Comparison of ENCODE assay signal across 8 cellular contexts in the genomic region with DNA sequence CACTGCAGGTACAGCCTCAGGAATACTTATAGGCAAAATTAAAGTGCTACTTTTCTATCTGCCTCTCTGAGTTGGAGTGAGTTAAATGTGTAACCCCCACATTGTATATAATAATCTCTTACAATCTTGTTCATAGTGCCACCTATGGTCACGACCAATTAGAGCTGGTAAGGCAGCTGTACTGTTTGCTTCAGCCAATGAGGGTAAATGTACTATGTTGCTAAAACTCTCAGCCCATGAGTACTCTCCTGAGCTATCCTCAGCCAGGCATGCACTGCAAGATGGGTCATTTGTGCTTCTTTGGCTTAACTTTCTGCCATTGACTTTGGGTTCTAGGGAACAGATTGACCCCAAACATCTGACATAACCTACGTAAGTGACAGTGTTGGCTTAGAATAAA. TPM values are rescaled to one million over a fixed set of nuclear protein-coding genes. Genes with fewer than 3 reads are reported as not detected.
A peak's percentile ranks its signal among the peaks of the same experiment; 100 is the strongest.
DNase-seq lines count a peak whose midpoint lies in the region; ATAC-seq and TF ChIP-seq lines count a peak whose summit lies in the region.

No MANE protein-coding gene starts in this region.

- TF ChIP-seq EP300 in transverse colon (IDR thresholded peaks at IDR 0.05; ENCODE audit: low read depth), result no peak

- intact Hi-C loops in Caco-2 (cut with micrococcal nuclease; ENCODE audit: unreplicated experiment), result no loop called here
- intact Hi-C loops in mammary epithelial cell (cut with micrococcal nuclease), result no loop called here
- intact Hi-C loops in transverse colon (cut with DNase I; ENCODE audit: low total_unique reads), result no loop called here
- intact Hi-C loops in activated T-helper 2 cell treated with anti-CD3 and anti-CD28 coated beads, Interferon-gamma antibody, Interleukin-2, Interleukin-4, amounts not matched to agents 10 μg/mL and 5 μg/mL and 100 μg/mL, durations not matched to agents 14 hours and 24 hours and 36 hours (cut with micrococcal nuclease), result no loop called here

- no peaks in the 10 kb centered on the region for H3K79me2 ChIP-seq in mammary epithelial cell (ENCODE audit: insufficient read depth, low read length)

- no peak overlapping the region for H3K4me3 Mint-ChIP-seq in Caco-2 (ENCODE audit: unreplicated experiment)
- no peak overlapping the region for H3K4me3 Mint-ChIP-seq in activated T-helper 2 cell treated with anti-CD3 and anti-CD28 coated beads, Interferon-gamma antibody, Interleukin-2, Interleukin-4, amounts not matched to agents 10 μg/mL and 5 μg/mL and 100 μg/mL, durations not matched to agents 14 hours and 24 hours and 36 hours (ENCODE audit: low read depth)

- POLR2A ChIA-PET in Caco-2 (lab: Charles Lee), result interaction anchor here (0.7 kb wide), 1 partner anchor 15 kb away, joined by 6 read pairs; a partner anchor contains a TSS

- H3K36me3 ChIP-seq in Caco-2 (ENCODE audit: control insufficient read depth, insufficient read depth, low read length) (no peaks in the 10 kb centered on the region), mammary epithelial cell (ENCODE audit: insufficient read depth, low read length) (no peaks in the 10 kb centered on the region), transverse colon (no peaks in the 10 kb centered on the region)

- H3K4me3 ChIP-seq in Caco-2 (ENCODE audit: low read depth, low read length) (no peak overlapping the region), mammary epithelial cell (replicated peaks in 1 of 3; ENCODE audit: insufficient read depth in 1 of 3, low read depth in 2 of 3, low read length in 3 of 3) (no peak overlapping the region), transverse colon (no peak overlapping the region)

- TF ChIP-seq POLR2A in transverse colon (IDR thresholded peaks at IDR 0.05), result no peak

- peaks cover 22% of the 10 kb centered on the region for H3K4me1 ChIP-seq in Caco-2
- H3K4me1 ChIP-seq in mammary epithelial cell (ENCODE audit: insufficient read depth, low read length), result peaks cover 30% of the 10 kb centered on the region
- no peaks in the 10 kb centered on the region for H3K4me1 ChIP-seq in transverse colon

- 93% methylated on average over 2 of the region's 2 CpGs for WGBS in mammary epithelial cell (ENCODE audit: low coverage, missing lambda C conversion rate)
- WGBS in transverse colon (ENCODE audit: low coverage in 1 of 2), 2 donors, result 66 to 79% methylated on average over 2 of the region's 2 CpGs

- H3K9ac ChIP-seq in mammary epithelial cell (ENCODE audit: insufficient read depth, low read length), result no peak overlapping the region

- TF ChIP-seq CTCF in Caco-2 (IDR thresholded peaks at IDR 0.05; ENCODE audit: insufficient read depth in 1 of 2, low read depth in 1 of 2, low read length in 1 of 2, severe bottlenecking in 1 of 2, unreplicated experiment in 1 of 2) (no peak), mammary epithelial cell (conservative IDR thresholded peaks at IDR 0.05 in 1 of 2, IDR thresholded peaks at IDR 0.05 in 1 of 2; ENCODE audit: extremely low read depth in 1 of 2, insufficient read depth in 1 of 2, low read depth in 1 of 2, low read length in 2 of 2) (no peak), transverse colon (IDR thresholded peaks at IDR 0.05) (no peak)

- no peaks in the 10 kb centered on the region for H3K27me3 Mint-ChIP-seq in Caco-2 (ENCODE audit: insufficient read depth, unreplicated experiment)
- no peaks in the 10 kb centered on the region for H3K27me3 Mint-ChIP-seq in activated T-helper 2 cell treated with anti-CD3 and anti-CD28 coated beads, Interferon-gamma antibody, Interleukin-2, Interleukin-4, amounts not matched to agents 10 μg/mL and 5 μg/mL and 100 μg/mL, durations not matched to agents 14 hours and 24 hours and 36 hours (ENCODE audit: low read depth)

- no peak overlapping the region for H2AFZ ChIP-seq in mammary epithelial cell (ENCODE audit: low read depth, low read length)

- H3K4me1 Mint-ChIP-seq in Caco-2 (ENCODE audit: low read depth, unreplicated experiment), result peaks cover 8% of the 10 kb centered on the region
- H3K4me1 Mint-ChIP-seq in activated T-helper 2 cell treated with anti-CD3 and anti-CD28 coated beads, Interferon-gamma antibody, Interleukin-2, Interleukin-4, amounts not matched to agents 10 μg/mL and 5 μg/mL and 100 μg/mL, durations not matched to agents 14 hours and 24 hours and 36 hours (ENCODE audit: low read depth), result peaks cover 5% of the 10 kb centered on the region

- no peaks in the 10 kb centered on the region for H3K36me3 Mint-ChIP-seq in Caco-2 (ENCODE audit: insufficient read depth, unreplicated experiment)
- H3K36me3 Mint-ChIP-seq in activated T-helper 2 cell treated with anti-CD3 and anti-CD28 coated beads, Interferon-gamma antibody, Interleukin-2, Interleukin-4, amounts not matched to agents 10 μg/mL and 5 μg/mL and 100 μg/mL, durations not matched to agents 14 hours and 24 hours and 36 hours (ENCODE audit: low read depth), result no peaks in the 10 kb centered on the region

- no peaks in the 10 kb centered on the region for H3K27me3 ChIP-seq in Caco-2 (replicated peaks; ENCODE audit: control insufficient read depth, insufficient read depth, low read length)
- H3K27me3 ChIP-seq in mammary epithelial cell (ENCODE audit: insufficient read depth, low read length), result no peaks in the 10 kb centered on the region
- H3K27me3 ChIP-seq in transverse colon, result no peaks in the 10 kb centered on the region

- no peaks in the 10 kb centered on the region for H3K9me3 Mint-ChIP-seq in Caco-2 (ENCODE audit: unreplicated experiment)
- no peaks in the 10 kb centered on the region for H3K9me3 Mint-ChIP-seq in activated T-helper 2 cell treated with anti-CD3 and anti-CD28 coated beads, Interferon-gamma antibody, Interleukin-2, Interleukin-4, amounts not matched to agents 10 μg/mL and 5 μg/mL and 100 μg/mL, durations not matched to agents 14 hours and 24 hours and 36 hours

- CTCF ChIA-PET in Caco-2 (lab: Charles Lee), result no interaction called here
- CTCF ChIA-PET in mammary epithelial cell (lab: Charles Lee; ENCODE audit: low non-redundant PET), result no interaction called here

- no peak overlapping the region for H3K4me2 ChIP-seq in mammary epithelial cell (ENCODE audit: insufficient read depth, low read depth, low read length)

- DNase-seq in Caco-2 (peak; percentile 50 to 54), NCI-H69 (lab: John Stamatoyannopoulos, UW) (peak; percentile 16), mammary epithelial cell (peak; percentile 41), transverse colon (peak; percentile 18)
- DNase-seq in activated T-helper 2 cell treated with anti-CD3 and anti-CD28 coated beads, Interferon-gamma antibody, Interleukin-2, Interleukin-4, amounts not matched to agents 10 μg/mL and 5 μg/mL and 100 μg/mL, durations not matched to agents 14 hours and 24 hours and 36 hours (ENCODE audit: low spot score), result no peak
- no peak for DNase-seq in stimulated activated CD4-positive, alpha-beta T cell treated with anti-CD3 and anti-CD28 coated beads, Interleukin-4, amount 100 ng/mL, for 4 hours

- H3K9me3 ChIP-seq in Caco-2 (no peaks in the 10 kb centered on the region), mammary epithelial cell (replicated peaks; ENCODE audit: insufficient read depth, low read length) (no peaks in the 10 kb centered on the region), transverse colon (no peaks in the 10 kb centered on the region)

- BruUV-seq in Caco-2 (replicated peaks; lab: Mats Ljungman, UMichigan) (no TSS peak), mammary epithelial cell (replicated peaks; lab: Mats Ljungman, UMichigan) (no TSS peak)

- H4K20me1 ChIP-seq in mammary epithelial cell (ENCODE audit: insufficient read depth, low read length), result no peaks in the 10 kb centered on the region

- ATAC-seq in GM18867 (IDR thresholded peaks at IDR 0.05; ENCODE audit: unreplicated experiment), result peak; percentile 97
- peak; percentile 56 for ATAC-seq in HG02970 (IDR thresholded peaks at IDR 0.05; ENCODE audit: low FRiP score, unreplicated experiment)

- in situ Hi-C loops in mammary epithelial cell (cut with MboI; ENCODE audit: low sequenced_read_pairs in 2 of 2) (no loop called here), transverse colon (cut with MboI; ENCODE audit: low pct_ligation_motif_present in 1 of 4, low pct_unique_long_range_greater_than_20kb in 1 of 4, low sequenced_read_pairs in 3 of 4) (no loop called here)

- no peak overlapping the region for H3K27ac ChIP-seq in mammary epithelial cell (ENCODE audit: insufficient read depth, low read depth, low read length)
- no peak overlapping the region for H3K27ac ChIP-seq in transverse colon

- dilution Hi-C loops in mammary epithelial cell (cut with HindIII; ENCODE audit: low sequenced_read_pairs), result no loop called here

- H3K27ac Mint-ChIP-seq in Caco-2 (ENCODE audit: unreplicated experiment), result no peak overlapping the region
- H3K27ac Mint-ChIP-seq in activated T-helper 2 cell treated with anti-CD3 and anti-CD28 coated beads, Interferon-gamma antibody, Interleukin-2, Interleukin-4, amounts not matched to agents 10 μg/mL and 5 μg/mL and 100 μg/mL, durations not matched to agents 14 hours and 24 hours and 36 hours, result no peak overlapping the region

RNA-seq across cellular contexts. Expression of a gene that starts 15.0 kb away (rescaled TPM):
- total RNA-seq in Caco-2 (2022) (113 and 118 TPM in 2 replicates), mammary epithelial cell (100 to 1,000 TPM; 304 to 321 TPM), transverse colon (100 to 1,000 TPM in 3 of 4 donors, 10 to 100 TPM in 1; 45.7 to 291 (median 220) TPM)
- 35.7 TPM for polyA plus RNA-seq in mammary epithelial cell
- polyA minus RNA-seq in mammary epithelial cell, result 210 TPM
- 180 and 194 TPM in 2 replicates for total RNA-seq in activated T-helper 2 cell treated with anti-CD3 and anti-CD28 coated beads, Interferon-gamma antibody, Interleukin-2, Interleukin-4, amounts not matched to agents 10 μg/mL and 5 μg/mL and 100 μg/mL, durations not matched to agents 14 hours and 24 hours and 36 hours

RNA-seq across cellular contexts. Expression of a gene that starts 47.0 kb away (rescaled TPM):
- 25.0 TPM in 2 replicates for total RNA-seq in Caco-2 (2022)
- 10 to 100 TPM in 1 of 2 donors, 1 to 10 TPM in 1; 5.5 to 12.4 TPM for total RNA-seq in mammary epithelial cell
- polyA plus RNA-seq in mammary epithelial cell, result 7.8 TPM
- 55.1 TPM for polyA minus RNA-seq in mammary epithelial cell
- 1 to 10 TPM; 1.6 to 8.1 (median 4.6) TPM for total RNA-seq in transverse colon
- 6.3 and 9.4 TPM in 2 replicates for total RNA-seq in activated T-helper 2 cell treated with anti-CD3 and anti-CD28 coated beads, Interferon-gamma antibody, Interleukin-2, Interleukin-4, amounts not matched to agents 10 μg/mL and 5 μg/mL and 100 μg/mL, durations not matched to agents 14 hours and 24 hours and 36 hours

Comparison
In these comparisons a context has a peak if more than half of its experiments do, and no peak if none do; other contexts are left out.
1. DNase-seq: peak in Caco-2 (2 of 2), NCI-H69 (single experiment), mammary epithelial cell (single experiment) and transverse colon (single experiment); none in activated T-helper 2 cell treated with anti-CD3 and anti-CD28 coated beads, Interferon-gamma antibody, Interleukin-2, Interleukin-4, amounts not matched to agents 10 μg/mL and 5 μg/mL and 100 μg/mL, durations not matched to agents 14 hours and 24 hours and 36 hours (single experiment) and stimulated activated CD4-positive, alpha-beta T cell treated with anti-CD3 and anti-CD28 coated beads, Interleukin-4, amount 100 ng/mL, for 4 hours (0 of 2).